Comparison of ENCODE assay signal across 1 cellular context in genomic region chr18:62435435-62436031, GRCh38.
TF ChIP-seq lines count a peak whose summit lies in the region.

No MANE protein-coding gene starts in this region.

TF ChIP-seq in SK-N-SH treated with all-trans-retinoic acid at 6 μM for 48 hours, 23 proteins besides CTCF, POLR2A, EP300 and RAD21 (continued from another document):
- TF ChIP-seq ZNF70 (CRISPR knock-in tag; IDR thresholded peaks at IDR 0.05) = no peak
- no peak for TF ChIP-seq CSDC2 (CRISPR knock-in tag; IDR thresholded peaks at IDR 0.05)
- no peak for TF ChIP-seq ARNTL (CRISPR knock-in tag; IDR thresholded peaks at IDR 0.05; ENCODE audit: borderline replicate concordance, low read depth)
- no peak for TF ChIP-seq ZC3H10 (CRISPR knock-in tag; IDR thresholded peaks at IDR 0.05)
- no peak for TF ChIP-seq BACH2 (CRISPR knock-in tag; IDR thresholded peaks at IDR 0.05; ENCODE audit: borderline replicate concordance)
- TF ChIP-seq ZNF565 (CRISPR knock-in tag; conservative IDR thresholded peaks at IDR 0.05; ENCODE audit: low read depth) = no peak
- TF ChIP-seq ISL1 (CRISPR knock-in tag; IDR thresholded peaks at IDR 0.05) = no peak
TF ChIP-seq in SK-N-SH treated with all-trans-retinoic acid at 6 μM for 48 hours: peak in this region for 0.
